ENCODE assay signal across 1 cellular context in the genomic region with DNA sequence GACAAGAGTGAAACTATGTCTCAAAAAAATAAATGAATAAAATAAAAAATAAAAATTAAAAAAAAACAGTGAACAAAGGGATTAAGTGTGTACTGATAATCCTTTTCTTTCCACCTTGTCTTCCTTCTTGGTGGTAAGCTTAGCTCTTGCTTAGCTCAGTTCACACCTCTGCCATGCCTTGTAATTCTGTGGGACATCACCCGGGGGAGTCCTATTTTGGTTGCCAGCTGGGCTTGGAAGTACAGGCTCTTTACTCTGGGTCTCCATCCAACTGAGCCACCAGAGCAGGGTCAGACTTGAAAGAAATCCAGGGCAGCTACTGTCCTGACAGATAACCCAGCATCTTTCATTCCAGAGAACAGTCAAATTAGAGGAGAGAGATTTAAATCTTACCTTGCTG.
TF ChIP-seq lines count a peak whose summit lies in the region.

No MANE protein-coding gene starts in this region.

TF ChIP-seq in H1, 55 proteins besides CTCF, POLR2A, EP300 and RAD21 (continued from another document):
- no peak for TF ChIP-seq CTBP2 (IDR thresholded peaks at IDR 0.05; ENCODE audit: borderline replicate concordance, insufficient read depth, insufficient read length, low read length)
- no peak for TF ChIP-seq MAFK (IDR thresholded peaks at IDR 0.05; ENCODE audit: low read depth, low read length)
- TF ChIP-seq RXRA (IDR thresholded peaks at IDR 0.05; ENCODE audit: insufficient read depth, low read depth, low read length), result no peak
- TF ChIP-seq SIRT6 (IDR thresholded peaks at IDR 0.05; ENCODE audit: low read length), result no peak
- no peak for TF ChIP-seq CHD1 (IDR thresholded peaks at IDR 0.05; ENCODE audit: low read depth, low read length)
